10 cellular contexts compared by ENCODE assay signal in the genomic region with DNA sequence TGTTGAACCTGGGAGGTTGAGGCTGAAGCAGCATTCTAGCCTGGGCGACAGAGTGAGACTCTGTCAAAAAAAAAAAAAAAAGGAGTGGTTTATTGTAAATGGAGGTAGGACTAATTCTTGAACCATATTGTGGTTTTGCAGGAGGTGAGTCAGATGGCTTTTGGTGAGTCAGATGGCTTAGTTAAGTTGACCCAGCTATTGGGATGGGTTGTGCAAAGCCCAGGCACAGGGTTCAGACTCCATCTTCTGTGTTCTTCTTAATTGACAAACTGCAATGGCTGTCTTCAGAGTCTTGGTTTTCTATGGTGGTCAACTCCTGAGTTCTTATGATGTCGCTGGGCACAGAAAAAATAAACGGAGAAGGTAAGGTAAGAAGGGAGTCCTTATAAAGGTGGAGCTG.
DNase-seq lines count a peak whose midpoint lies in the region; FAIRE-seq and TF ChIP-seq lines count a peak whose summit lies in the region.
"Had no signal": no experiment of that assay in that cellular context is flagged by ENCODE, and none has a peak within 500 bp of the region (broad histone marks: within the 10 kb centered on the region; RNA-seq: fewer than 3 reads in every experiment).

No MANE protein-coding gene starts in this region.

- no peak overlapping the region for H3K9ac ChIP-seq in endothelial cell of umbilical vein (replicated peaks; ENCODE audit: extremely low read depth, insufficient read depth, low read length)

- TF ChIP-seq CTCF in RWPE1 (conservative IDR thresholded peaks at IDR 0.05; ENCODE audit: low read depth) (no peak), endothelial cell of umbilical vein (IDR thresholded peaks at IDR 0.05; ENCODE audit: extremely low read depth in 1 of 2, insufficient read depth in 1 of 2, low read depth in 1 of 2, low read length in 2 of 2) (no peak), D721Med (IDR thresholded peaks at IDR 0.05; ENCODE audit: insufficient read depth, missing control alignments) (no peak)

- no peaks in the 10 kb centered on the region for H3K79me2 ChIP-seq in endothelial cell of umbilical vein (ENCODE audit: control insufficient read depth, insufficient read depth, low read length)

- H3K27me3 ChIP-seq in endothelial cell of umbilical vein (ENCODE audit: control insufficient read depth in 2 of 2, insufficient read depth in 2 of 2, low read length in 2 of 2) (no peaks in the 10 kb centered on the region), SJCRH30 (no peaks in the 10 kb centered on the region)

- H3K4me2 ChIP-seq in endothelial cell of umbilical vein (ENCODE audit: insufficient read depth, low read length) = no peak overlapping the region

- CTCF ChIA-PET in RWPE1 (lab: Yijun Ruan, JAX) (interaction anchor here (1.0 kb wide), 1 partner anchor 196 kb away, joined by 3 read pairs; no protein-coding TSS in a partner anchor), endothelial cell of umbilical vein (lab: Charles Lee) (interaction anchor here (0.5 to 0.7 kb wide), 2 partner anchors 48 to 109 kb away, joined by 3 read pairs; no protein-coding TSS in a partner anchor)

- no peak overlapping the region for H2AFZ ChIP-seq in endothelial cell of umbilical vein (ENCODE audit: low read depth, low read length)

- no peaks in the 10 kb centered on the region for H4K20me1 ChIP-seq in endothelial cell of umbilical vein (replicated peaks; ENCODE audit: control insufficient read depth, extremely low read depth, insufficient read depth, low read length)

- H3K9me3 ChIP-seq in endothelial cell of umbilical vein (replicated peaks; ENCODE audit: control insufficient read depth, insufficient read depth, low read length) (no peaks in the 10 kb centered on the region), SJCRH30 (replicated peaks) (no peaks in the 10 kb centered on the region)

- TF ChIP-seq POLR2A in endothelial cell of umbilical vein (IDR thresholded peaks at IDR 0.05; ENCODE audit: low read depth, low read length) = no peak

- peak overlapping the region; percentile 60 for H3K27ac ChIP-seq in RWPE1
- H3K27ac ChIP-seq in endothelial cell of umbilical vein (ENCODE audit: insufficient read depth, low read depth, low read length) = no peak overlapping the region
- H3K27ac ChIP-seq in SJCRH30 = no peak overlapping the region

- POLR2A ChIA-PET in RWPE1 (lab: Yijun Ruan, JAX; ENCODE audit: low non-redundant PET) = no interaction called here
- POLR2A ChIA-PET in endothelial cell of umbilical vein (lab: Charles Lee) = no interaction called here

- FAIRE-seq in endothelial cell of umbilical vein (lab: Jason Lieb, UNC) (no peak), D721Med (lab: Jason Lieb, UNC) (no peak)

- peak in 2 of 3 donors; percentile 2 to 5 for DNase-seq in stimulated activated CD4-positive, alpha-beta T cell treated with anti-CD3 and anti-CD28 coated beads, Interleukin-12 subunit alpha, Interleukin-12 subunit beta, amount 100 ng/mL, for 48 hours (ENCODE audit: low read depth in 2 of 3, low spot score in 1 of 3)
- no peak for DNase-seq in stimulated activated CD4-positive, alpha-beta T cell treated with anti-CD3 and anti-CD28 coated beads, Interleukin-2, amount 100 ng/mL, for 24 hours
- DNase-seq in RWPE1 (ENCODE audit: low spot score) = peak; percentile 88
- DNase-seq in endothelial cell of umbilical vein (ENCODE audit: low read depth, low spot score) = peak; percentile 13
- peak; percentile 86 for DNase-seq in stromal cell of bone marrow (ENCODE audit: low read depth)
- DNase-seq in SJCRH30 = no peak
- DNase-seq in D721Med (ENCODE audit: insufficient read length, low spot score) = no peak
- DNase-seq in medulla oblongata (ENCODE audit: extremely low spot score) = no peak
- DNase-seq: CD4-positive, alpha-beta memory T cell; left cardiac atrium had no signal

- BruUV-seq in endothelial cell of umbilical vein (replicated peaks; lab: Mats Ljungman, UMichigan) = no TSS peak

- intact Hi-C loops in endothelial cell of umbilical vein (cut with micrococcal nuclease) = loop anchor here (5.0 kb wide), 1 partner anchor 179 kb away; no protein-coding TSS in a partner anchor

- H3K9me1 ChIP-seq in endothelial cell of umbilical vein (replicated peaks; ENCODE audit: control insufficient read depth, extremely low read depth, insufficient read depth, low read length) = no peaks in the 10 kb centered on the region

- H3K4me1 ChIP-seq in endothelial cell of umbilical vein (ENCODE audit: control insufficient read depth, extremely low read depth, insufficient read depth, low read length) (peaks cover 8% of the 10 kb centered on the region), SJCRH30 (0 out of 2 replicates have a peak, but pooled peaks cover 5% of the 10 kb centered on the region)

- dilution Hi-C loops in endothelial cell of umbilical vein (cut with MboI; ENCODE audit: extremely low pct_ligation_motif_present, low sequenced_read_pairs) = no loop called here

- H3K36me3 ChIP-seq in endothelial cell of umbilical vein (ENCODE audit: control insufficient read depth in 2 of 2, extremely low read depth in 1 of 2, insufficient read depth in 2 of 2, low read length in 2 of 2) (no peaks in the 10 kb centered on the region), SJCRH30 (no peaks in the 10 kb centered on the region)

- H3K4me3 ChIP-seq in endothelial cell of umbilical vein (replicated peaks in 1 of 3; ENCODE audit: insufficient read depth in 1 of 3, low read depth in 1 of 3, low read length in 3 of 3) (no peak overlapping the region), SJCRH30 (no peak overlapping the region)

TF ChIP-seq in endothelial cell of umbilical vein, 7 proteins besides CTCF, POLR2A, EP300 and RAD21:
- TF ChIP-seq FOS (IDR thresholded peaks at IDR 0.05; ENCODE audit: borderline replicate concordance, insufficient read depth, low read length) (peak; percentile 86), POLR2AphosphoS5 (IDR thresholded peaks at IDR 0.05; ENCODE audit: insufficient read depth, low read depth, low read length) (no peak)

Comparison
In these comparisons a context has a peak if more than half of its experiments do, and no peak if none do; other contexts are left out.
1. DNase-seq: peak in stimulated activated CD4-positive, alpha-beta T cell treated with anti-CD3 and anti-CD28 coated beads, Interleukin-12 subunit alpha, Interleukin-12 subunit beta, amount 100 ng/mL, for 48 hours (2 of 3), RWPE1 (single experiment), endothelial cell of umbilical vein (single experiment) and stromal cell of bone marrow (single experiment); none in stimulated activated CD4-positive, alpha-beta T cell treated with anti-CD3 and anti-CD28 coated beads, Interleukin-2, amount 100 ng/mL, for 24 hours (0 of 2), SJCRH30 (0 of 2), D721Med (single experiment) and medulla oblongata (single experiment).